ENCODE assay signal across 1 cellular context in the genomic region with DNA sequence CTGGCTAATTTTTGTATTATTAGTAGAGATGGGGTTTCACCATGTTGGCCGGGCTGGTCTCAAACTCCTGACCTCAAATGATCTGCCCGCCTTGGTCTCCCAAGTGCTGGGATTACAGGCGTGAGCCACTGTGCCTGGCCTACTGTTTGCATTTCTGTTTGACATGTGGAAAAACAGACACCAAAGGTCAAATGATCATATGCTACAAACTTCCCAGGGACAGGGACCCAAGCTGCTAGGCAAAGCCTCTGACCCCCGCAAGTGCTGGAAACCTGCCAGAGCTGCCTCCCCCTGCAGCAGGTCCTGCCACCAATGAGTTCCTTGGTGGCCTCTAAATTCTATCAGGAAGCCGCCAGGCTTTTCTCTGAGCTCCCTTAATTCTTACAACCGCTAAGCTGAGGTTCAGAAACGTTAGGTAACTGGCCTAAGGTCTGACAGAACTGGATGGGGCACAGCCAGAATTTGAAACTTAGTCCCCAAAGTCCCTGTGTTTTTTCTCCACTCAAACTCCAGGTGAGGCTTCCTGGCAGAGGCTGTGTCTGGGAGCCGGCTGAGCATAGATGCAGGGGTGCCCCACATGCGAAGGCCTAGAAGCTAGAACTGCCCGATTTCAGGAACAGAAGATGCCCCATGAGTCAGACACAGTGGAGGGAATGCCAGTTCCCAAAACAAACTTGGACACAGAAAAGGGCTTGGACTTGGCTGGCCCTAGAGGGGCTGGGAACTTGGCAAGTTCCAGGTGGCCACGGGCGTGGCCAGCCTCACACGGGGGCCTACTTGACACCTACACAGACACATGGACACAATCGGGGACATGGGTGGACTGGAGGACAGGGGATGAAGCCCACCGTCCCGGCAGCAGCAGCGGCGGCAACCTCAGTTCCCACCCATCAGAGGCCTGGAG.
A peak's percentile ranks its signal among the peaks of the same experiment; 100 is the strongest.
TF ChIP-seq lines count a peak whose summit lies in the region.

No MANE protein-coding gene starts in this region.

TF ChIP-seq in HepG2, 621 proteins besides CTCF, POLR2A, EP300 and RAD21 (continued from another document and continues in another):
- TF ChIP-seq MED1 (CRISPR knock-in tag; IDR thresholded peaks at IDR 0.05): peak; percentile 84
- no peak for TF ChIP-seq ZC3H4 (CRISPR knock-in tag; IDR thresholded peaks at IDR 0.05; ENCODE audit: borderline replicate concordance)
- TF ChIP-seq NFE2L2 (IDR thresholded peaks at IDR 0.05; ENCODE audit: low read length): no peak
- no peak for TF ChIP-seq AKAP8 (CRISPR knock-in tag; IDR thresholded peaks at IDR 0.05)
- TF ChIP-seq, protein P1, sequence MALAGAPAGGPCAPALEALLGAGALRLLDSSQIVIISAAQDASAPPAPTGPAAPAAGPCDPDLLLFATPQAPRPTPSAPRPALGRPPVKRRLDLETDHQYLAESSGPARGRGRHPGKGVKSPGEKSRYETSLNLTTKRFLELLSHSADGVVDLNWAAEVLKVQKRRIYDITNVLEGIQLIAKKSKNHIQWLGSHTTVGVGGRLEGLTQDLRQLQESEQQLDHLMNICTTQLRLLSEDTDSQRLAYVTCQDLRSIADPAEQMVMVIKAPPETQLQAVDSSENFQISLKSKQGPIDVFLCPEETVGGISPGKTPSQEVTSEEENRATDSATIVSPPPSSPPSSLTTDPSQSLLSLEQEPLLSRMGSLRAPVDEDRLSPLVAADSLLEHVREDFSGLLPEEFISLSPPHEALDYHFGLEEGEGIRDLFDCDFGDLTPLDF (CRISPR knock-in tag; IDR thresholded peaks at IDR 0.05): no peak
- TF ChIP-seq, protein P2, sequence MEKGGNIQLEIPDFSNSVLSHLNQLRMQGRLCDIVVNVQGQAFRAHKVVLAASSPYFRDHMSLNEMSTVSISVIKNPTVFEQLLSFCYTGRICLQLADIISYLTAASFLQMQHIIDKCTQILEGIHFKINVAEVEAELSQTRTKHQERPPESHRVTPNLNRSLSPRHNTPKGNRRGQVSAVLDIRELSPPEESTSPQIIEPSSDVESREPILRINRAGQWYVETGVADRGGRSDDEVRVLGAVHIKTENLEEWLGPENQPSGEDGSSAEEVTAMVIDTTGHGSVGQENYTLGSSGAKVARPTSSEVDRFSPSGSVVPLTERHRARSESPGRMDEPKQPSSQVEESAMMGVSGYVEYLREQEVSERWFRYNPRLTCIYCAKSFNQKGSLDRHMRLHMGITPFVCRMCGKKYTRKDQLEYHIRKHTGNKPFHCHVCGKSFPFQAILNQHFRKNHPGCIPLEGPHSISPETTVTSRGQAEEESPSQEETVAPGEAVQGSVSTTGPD (CRISPR knock-in tag; IDR thresholded peaks at IDR 0.05): no peak
- TF ChIP-seq PRPF4 (IDR thresholded peaks at IDR 0.05; ENCODE audit: low read depth, low read length, poor library complexity, severe bottlenecking): no peak
- peak; percentile 47; the same call in 1 of the 2 replicates for TF ChIP-seq DMAP1 (CRISPR knock-in tag; IDR thresholded peaks at IDR 0.05)
- TF ChIP-seq, protein P3, sequence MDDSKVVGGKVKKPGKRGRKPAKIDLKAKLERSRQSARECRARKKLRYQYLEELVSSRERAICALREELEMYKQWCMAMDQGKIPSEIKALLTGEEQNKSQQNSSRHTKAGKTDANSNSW (CRISPR knock-in tag; IDR thresholded peaks at IDR 0.05; ENCODE audit: borderline replicate concordance): no peak
- TF ChIP-seq ATM (IDR thresholded peaks at IDR 0.05; ENCODE audit: borderline replicate concordance): no peak
- TF ChIP-seq, protein P4, sequence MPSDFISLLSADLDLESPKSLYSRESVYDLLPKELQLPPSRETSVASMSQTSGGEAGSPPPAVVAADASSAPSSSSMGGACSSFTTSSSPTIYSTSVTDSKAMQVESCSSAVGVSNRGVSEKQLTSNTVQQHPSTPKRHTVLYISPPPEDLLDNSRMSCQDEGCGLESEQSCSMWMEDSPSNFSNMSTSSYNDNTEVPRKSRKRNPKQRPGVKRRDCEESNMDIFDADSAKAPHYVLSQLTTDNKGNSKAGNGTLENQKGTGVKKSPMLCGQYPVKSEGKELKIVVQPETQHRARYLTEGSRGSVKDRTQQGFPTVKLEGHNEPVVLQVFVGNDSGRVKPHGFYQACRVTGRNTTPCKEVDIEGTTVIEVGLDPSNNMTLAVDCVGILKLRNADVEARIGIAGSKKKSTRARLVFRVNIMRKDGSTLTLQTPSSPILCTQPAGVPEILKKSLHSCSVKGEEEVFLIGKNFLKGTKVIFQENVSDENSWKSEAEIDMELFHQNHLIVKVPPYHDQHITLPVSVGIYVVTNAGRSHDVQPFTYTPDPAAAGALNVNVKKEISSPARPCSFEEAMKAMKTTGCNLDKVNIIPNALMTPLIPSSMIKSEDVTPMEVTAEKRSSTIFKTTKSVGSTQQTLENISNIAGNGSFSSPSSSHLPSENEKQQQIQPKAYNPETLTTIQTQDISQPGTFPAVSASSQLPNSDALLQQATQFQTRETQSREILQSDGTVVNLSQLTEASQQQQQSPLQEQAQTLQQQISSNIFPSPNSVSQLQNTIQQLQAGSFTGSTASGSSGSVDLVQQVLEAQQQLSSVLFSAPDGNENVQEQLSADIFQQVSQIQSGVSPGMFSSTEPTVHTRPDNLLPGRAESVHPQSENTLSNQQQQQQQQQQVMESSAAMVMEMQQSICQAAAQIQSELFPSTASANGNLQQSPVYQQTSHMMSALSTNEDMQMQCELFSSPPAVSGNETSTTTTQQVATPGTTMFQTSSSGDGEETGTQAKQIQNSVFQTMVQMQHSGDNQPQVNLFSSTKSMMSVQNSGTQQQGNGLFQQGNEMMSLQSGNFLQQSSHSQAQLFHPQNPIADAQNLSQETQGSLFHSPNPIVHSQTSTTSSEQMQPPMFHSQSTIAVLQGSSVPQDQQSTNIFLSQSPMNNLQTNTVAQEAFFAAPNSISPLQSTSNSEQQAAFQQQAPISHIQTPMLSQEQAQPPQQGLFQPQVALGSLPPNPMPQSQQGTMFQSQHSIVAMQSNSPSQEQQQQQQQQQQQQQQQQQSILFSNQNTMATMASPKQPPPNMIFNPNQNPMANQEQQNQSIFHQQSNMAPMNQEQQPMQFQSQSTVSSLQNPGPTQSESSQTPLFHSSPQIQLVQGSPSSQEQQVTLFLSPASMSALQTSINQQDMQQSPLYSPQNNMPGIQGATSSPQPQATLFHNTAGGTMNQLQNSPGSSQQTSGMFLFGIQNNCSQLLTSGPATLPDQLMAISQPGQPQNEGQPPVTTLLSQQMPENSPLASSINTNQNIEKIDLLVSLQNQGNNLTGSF (CRISPR knock-in tag; IDR thresholded peaks at IDR 0.05): no peak
- no peak for TF ChIP-seq HMGA1 (CRISPR knock-in tag; conservative IDR thresholded peaks at IDR 0.05)
- TF ChIP-seq ZNF350 (CRISPR knock-in tag; IDR thresholded peaks at IDR 0.05; ENCODE audit: borderline replicate concordance, low read depth): peak; percentile 32; the same call in 1 of the 2 replicates
- TF ChIP-seq, protein P5, sequence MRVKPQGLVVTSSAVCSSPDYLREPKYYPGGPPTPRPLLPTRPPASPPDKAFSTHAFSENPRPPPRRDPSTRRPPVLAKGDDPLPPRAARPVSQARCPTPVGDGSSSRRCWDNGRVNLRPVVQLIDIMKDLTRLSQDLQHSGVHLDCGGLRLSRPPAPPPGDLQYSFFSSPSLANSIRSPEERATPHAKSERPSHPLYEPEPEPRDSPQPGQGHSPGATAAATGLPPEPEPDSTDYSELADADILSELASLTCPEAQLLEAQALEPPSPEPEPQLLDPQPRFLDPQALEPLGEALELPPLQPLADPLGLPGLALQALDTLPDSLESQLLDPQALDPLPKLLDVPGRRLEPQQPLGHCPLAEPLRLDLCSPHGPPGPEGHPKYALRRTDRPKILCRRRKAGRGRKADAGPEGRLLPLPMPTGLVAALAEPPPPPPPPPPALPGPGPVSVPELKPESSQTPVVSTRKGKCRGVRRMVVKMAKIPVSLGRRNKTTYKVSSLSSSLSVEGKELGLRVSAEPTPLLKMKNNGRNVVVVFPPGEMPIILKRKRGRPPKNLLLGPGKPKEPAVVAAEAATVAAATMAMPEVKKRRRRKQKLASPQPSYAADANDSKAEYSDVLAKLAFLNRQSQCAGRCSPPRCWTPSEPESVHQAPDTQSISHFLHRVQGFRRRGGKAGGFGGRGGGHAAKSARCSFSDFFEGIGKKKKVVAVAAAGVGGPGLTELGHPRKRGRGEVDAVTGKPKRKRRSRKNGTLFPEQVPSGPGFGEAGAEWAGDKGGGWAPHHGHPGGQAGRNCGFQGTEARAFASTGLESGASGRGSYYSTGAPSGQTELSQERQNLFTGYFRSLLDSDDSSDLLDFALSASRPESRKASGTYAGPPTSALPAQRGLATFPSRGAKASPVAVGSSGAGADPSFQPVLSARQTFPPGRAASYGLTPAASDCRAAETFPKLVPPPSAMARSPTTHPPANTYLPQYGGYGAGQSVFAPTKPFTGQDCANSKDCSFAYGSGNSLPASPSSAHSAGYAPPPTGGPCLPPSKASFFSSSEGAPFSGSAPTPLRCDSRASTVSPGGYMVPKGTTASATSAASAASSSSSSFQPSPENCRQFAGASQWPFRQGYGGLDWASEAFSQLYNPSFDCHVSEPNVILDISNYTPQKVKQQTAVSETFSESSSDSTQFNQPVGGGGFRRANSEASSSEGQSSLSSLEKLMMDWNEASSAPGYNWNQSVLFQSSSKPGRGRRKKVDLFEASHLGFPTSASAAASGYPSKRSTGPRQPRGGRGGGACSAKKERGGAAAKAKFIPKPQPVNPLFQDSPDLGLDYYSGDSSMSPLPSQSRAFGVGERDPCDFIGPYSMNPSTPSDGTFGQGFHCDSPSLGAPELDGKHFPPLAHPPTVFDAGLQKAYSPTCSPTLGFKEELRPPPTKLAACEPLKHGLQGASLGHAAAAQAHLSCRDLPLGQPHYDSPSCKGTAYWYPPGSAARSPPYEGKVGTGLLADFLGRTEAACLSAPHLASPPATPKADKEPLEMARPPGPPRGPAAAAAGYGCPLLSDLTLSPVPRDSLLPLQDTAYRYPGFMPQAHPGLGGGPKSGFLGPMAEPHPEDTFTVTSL (CRISPR knock-in tag; IDR thresholded peaks at IDR 0.05; ENCODE audit: borderline replicate concordance): peak; percentile 69; the same call in 1 of the 2 replicates
- no peak for TF ChIP-seq RFX3 (CRISPR knock-in tag; IDR thresholded peaks at IDR 0.05)
- no peak for TF ChIP-seq ZNF235 (CRISPR knock-in tag; IDR thresholded peaks at IDR 0.05; ENCODE audit: borderline replicate concordance)
- TF ChIP-seq, protein P6, sequence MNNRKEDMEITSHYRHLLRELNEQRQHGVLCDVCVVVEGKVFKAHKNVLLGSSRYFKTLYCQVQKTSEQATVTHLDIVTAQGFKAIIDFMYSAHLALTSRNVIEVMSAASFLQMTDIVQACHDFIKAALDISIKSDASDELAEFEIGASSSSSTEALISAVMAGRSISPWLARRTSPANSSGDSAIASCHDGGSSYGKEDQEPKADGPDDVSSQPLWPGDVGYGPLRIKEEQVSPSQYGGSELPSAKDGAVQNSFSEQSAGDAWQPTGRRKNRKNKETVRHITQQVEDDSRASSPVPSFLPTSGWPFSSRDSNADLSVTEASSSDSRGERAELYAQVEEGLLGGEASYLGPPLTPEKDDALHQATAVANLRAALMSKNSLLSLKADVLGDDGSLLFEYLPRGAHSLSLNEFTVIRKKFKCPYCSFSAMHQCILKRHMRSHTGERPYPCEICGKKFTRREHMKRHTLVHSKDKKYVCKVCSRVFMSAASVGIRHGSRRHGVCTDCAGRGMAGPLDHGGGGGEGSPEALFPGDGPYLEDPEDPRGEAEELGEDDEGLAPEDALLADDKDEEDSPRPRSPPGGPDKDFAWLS (CRISPR knock-in tag; IDR thresholded peaks at IDR 0.05; ENCODE audit: borderline replicate concordance): no peak
- TF ChIP-seq, protein P7, sequence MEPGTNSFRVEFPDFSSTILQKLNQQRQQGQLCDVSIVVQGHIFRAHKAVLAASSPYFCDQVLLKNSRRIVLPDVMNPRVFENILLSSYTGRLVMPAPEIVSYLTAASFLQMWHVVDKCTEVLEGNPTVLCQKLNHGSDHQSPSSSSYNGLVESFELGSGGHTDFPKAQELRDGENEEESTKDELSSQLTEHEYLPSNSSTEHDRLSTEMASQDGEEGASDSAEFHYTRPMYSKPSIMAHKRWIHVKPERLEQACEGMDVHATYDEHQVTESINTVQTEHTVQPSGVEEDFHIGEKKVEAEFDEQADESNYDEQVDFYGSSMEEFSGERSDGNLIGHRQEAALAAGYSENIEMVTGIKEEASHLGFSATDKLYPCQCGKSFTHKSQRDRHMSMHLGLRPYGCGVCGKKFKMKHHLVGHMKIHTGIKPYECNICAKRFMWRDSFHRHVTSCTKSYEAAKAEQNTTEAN (CRISPR knock-in tag; conservative IDR thresholded peaks at IDR 0.05): no peak
- TF ChIP-seq, protein P8, sequence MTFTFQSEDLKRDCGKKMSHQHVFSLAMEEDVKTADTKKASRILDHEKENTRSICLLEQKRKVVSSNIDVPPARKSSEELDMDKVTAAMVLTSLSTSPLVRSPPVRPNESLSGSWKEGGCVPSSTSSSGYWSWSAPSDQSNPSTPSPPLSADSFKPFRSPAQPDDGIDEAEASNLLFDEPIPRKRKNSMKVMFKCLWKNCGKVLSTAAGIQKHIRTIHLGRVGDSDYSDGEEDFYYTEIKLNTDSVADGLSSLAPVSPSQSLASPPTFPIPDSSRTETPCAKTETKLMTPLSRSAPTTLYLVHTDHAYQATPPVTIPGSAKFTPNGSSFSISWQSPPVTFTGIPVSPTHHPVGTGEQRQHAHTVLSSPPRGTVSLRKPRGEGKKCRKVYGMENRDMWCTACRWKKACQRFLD (CRISPR knock-in tag; IDR thresholded peaks at IDR 0.05; ENCODE audit: borderline replicate concordance): no peak
- no peak for TF ChIP-seq HIVEP1 (CRISPR knock-in tag; IDR thresholded peaks at IDR 0.05)
- no peak for TF ChIP-seq ADNP (CRISPR knock-in tag; IDR thresholded peaks at IDR 0.05)
- TF ChIP-seq CENPX (CRISPR knock-in tag; IDR thresholded peaks at IDR 0.05): no peak
- no peak for TF ChIP-seq PCBP1 (IDR thresholded peaks at IDR 0.05; ENCODE audit: borderline replicate concordance, low read depth, low read length)
- TF ChIP-seq, protein P9, sequence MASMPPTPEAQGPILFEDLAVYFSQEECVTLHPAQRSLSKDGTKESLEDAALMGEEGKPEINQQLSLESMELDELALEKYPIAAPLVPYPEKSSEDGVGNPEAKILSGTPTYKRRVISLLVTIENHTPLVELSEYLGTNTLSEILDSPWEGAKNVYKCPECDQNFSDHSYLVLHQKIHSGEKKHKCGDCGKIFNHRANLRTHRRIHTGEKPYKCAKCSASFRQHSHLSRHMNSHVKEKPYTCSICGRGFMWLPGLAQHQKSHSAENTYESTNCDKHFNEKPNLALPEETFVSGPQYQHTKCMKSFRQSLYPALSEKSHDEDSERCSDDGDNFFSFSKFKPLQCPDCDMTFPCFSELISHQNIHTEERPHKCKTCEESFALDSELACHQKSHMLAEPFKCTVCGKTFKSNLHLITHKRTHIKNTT (CRISPR knock-in tag; IDR thresholded peaks at IDR 0.05): no peak
- TF ChIP-seq FOXK1 (CRISPR knock-in tag; IDR thresholded peaks at IDR 0.05; ENCODE audit: borderline replicate concordance, low read depth): peak; percentile 62; the same call in 1 of the 2 replicates
- no peak for TF ChIP-seq TOPORS (CRISPR knock-in tag; IDR thresholded peaks at IDR 0.05)
- TF ChIP-seq SRSF1 (optimal IDR thresholded peaks at IDR 0.05; ENCODE audit: low read depth, low read length): no peak
- TF ChIP-seq, protein P10, sequence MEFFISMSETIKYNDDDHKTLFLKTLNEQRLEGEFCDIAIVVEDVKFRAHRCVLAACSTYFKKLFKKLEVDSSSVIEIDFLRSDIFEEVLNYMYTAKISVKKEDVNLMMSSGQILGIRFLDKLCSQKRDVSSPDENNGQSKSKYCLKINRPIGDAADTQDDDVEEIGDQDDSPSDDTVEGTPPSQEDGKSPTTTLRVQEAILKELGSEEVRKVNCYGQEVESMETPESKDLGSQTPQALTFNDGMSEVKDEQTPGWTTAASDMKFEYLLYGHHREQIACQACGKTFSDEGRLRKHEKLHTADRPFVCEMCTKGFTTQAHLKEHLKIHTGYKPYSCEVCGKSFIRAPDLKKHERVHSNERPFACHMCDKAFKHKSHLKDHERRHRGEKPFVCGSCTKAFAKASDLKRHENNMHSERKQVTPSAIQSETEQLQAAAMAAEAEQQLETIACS (CRISPR knock-in tag; IDR thresholded peaks at IDR 0.05): no peak
- no peak for TF ChIP-seq SRF (IDR thresholded peaks at IDR 0.05; ENCODE audit: low read depth, low read length)
- peak; percentile 11; the same call in 1 of the 2 replicates for TF ChIP-seq GABPB1 (CRISPR knock-in tag; IDR thresholded peaks at IDR 0.05)
- TF ChIP-seq HOXA3 (CRISPR knock-in tag; IDR thresholded peaks at IDR 0.05): peak; percentile 70; the same call in 1 of the 2 replicates
